21 cellular contexts compared by ENCODE assay signal in genomic region chr2:59926706-59927105, GRCh38.
"Had no signal": no experiment of that assay in that cellular context is flagged by ENCODE, and none has a peak within 500 bp of the region (broad histone marks: within the 10 kb centered on the region; RNA-seq: fewer than 3 reads in every experiment).

No MANE protein-coding gene starts in this region.

- ATAC-seq: left cardiac atrium; left lobe of liver; left ventricle myocardium superior; naive thymus-derived CD8-positive, alpha-beta T cell; pancreas; right cardiac atrium; sciatic nerve; stimulated activated naive B cell treated with anti-CD40 and anti-IgM and Interleukin-4, amounts not matched to agents 10 μg/mL and 1 μg/mL and 100 μg/mL, for 72 hours; stimulated activated naive CD8-positive, alpha-beta T cell treated with anti-CD3 and anti-CD28 coated beads, Interleukin-15, Interleukin-2, amounts not matched to agents 100 U/mL and 50 U/mL, for 24 hours had no signal

- DNase-seq: kidney glomerular epithelial cell; left cardiac atrium; left ventricle myocardium superior; naive thymus-derived CD8-positive, alpha-beta T cell; nucleus accumbens; pancreas; posterior cingulate gyrus; retina; right cardiac atrium; stimulated activated CD4-positive, alpha-beta T cell treated with anti-CD3 and anti-CD28 coated beads, Interleukin-12 subunit alpha, Interleukin-12 subunit beta, amount 100 ng/mL, for 4 hours; stimulated activated CD4-positive, alpha-beta T cell treated with anti-CD3 and anti-CD28 coated beads, Interleukin-15, amount 100 ng/mL, for 24 hours; stimulated activated CD4-positive, alpha-beta T cell treated with anti-CD3 and anti-CD28 coated beads, Interleukin-2, amount 100 ng/mL, for 24 hours; stimulated activated CD4-positive, alpha-beta T cell treated with anti-CD3 and anti-CD28 coated beads, Interleukin-4, amount 100 ng/mL, for 1 hour; stimulated activated naive B cell treated with anti-CD40 and anti-IgM and Interleukin-4, amounts not matched to agents 10 μg/mL and 1 μg/mL and 100 μg/mL, for 72 hours; stimulated activated naive CD8-positive, alpha-beta T cell treated with anti-CD3 and anti-CD28 coated beads, Interleukin-15, Interleukin-2, amounts not matched to agents 100 U/mL and 50 U/mL, for 24 hours; stomach; testis; thyroid gland; transverse colon had no signal
